Comparison of ENCODE assay signal across 1 cellular context in the genomic region with DNA sequence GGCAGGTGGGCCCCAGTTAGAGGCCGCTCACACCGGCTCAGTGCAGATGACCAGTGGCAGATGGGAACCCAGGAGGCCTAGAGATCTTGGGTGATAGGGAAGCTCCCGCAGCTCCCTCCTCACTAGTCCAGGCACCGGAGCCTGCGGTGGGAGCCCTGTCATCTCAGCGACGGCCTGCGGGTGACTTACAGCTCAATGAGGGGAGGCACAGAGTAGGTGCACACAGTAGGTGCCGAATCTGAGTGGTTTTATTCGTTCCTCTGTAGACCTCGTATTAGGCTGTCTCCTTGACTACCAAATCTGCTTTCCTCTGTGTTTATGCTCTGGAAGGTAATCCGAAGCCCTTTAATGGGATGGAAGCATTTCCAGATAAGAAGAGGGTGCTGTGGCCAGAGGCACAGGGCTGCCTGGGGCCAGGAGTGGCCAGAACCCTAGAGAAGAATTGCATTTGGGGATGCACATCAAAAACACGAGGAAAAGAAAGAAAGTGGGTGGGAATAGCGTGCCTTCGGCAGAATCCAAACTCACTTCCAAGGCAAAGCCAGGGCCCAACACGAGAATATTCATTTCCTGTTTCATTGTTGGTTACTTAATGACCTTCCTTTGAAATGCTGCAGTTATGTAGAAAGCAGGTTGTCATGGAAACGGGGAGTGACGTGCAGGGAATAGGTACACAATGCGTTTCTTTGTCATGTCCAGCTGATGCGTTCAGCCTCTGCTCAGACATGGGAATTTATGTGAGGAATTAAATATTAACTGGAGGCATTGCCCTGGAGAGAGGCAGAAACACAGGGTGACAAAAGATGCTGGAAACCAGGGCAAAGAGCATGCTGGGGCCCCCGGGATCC.
A peak's percentile ranks its signal among the peaks of the same experiment; 100 is the strongest.
TF ChIP-seq lines count a peak whose summit lies in the region.

No MANE protein-coding gene starts in this region.

TF ChIP-seq in HepG2, 621 proteins besides CTCF, POLR2A, EP300 and RAD21 (continued from another document and continues in another):
- TF ChIP-seq ESRRA (CRISPR knock-in tag; IDR thresholded peaks at IDR 0.05; ENCODE audit: low read depth) (no peak), ZNF430 (CRISPR knock-in tag; IDR thresholded peaks at IDR 0.05) (peak; percentile 70; the same call in 1 of the 2 replicates), PPARG (CRISPR knock-in tag; conservative IDR thresholded peaks at IDR 0.05) (peak; percentile 99), MEIS2 (CRISPR knock-in tag; IDR thresholded peaks at IDR 0.05) (no peak), ZNF644 (CRISPR knock-in tag; IDR thresholded peaks at IDR 0.05; ENCODE audit: low read depth) (peak; percentile 73; the same call in 1 of the 2 replicates), NFKBIZ (CRISPR knock-in tag; IDR thresholded peaks at IDR 0.05) (peak; percentile 82), IKZF4 (CRISPR knock-in tag; IDR thresholded peaks at IDR 0.05; ENCODE audit: borderline replicate concordance, low read depth, not compliant biosample characterization) (no peak), ZNF878 (CRISPR knock-in tag; IDR thresholded peaks at IDR 0.05) (0 out of 2 replicates have a peak, but pooled peaks have one; percentile 49), CHD4 (IDR thresholded peaks at IDR 0.05; ENCODE audit: borderline replicate concordance, low read length) (peak; percentile 91), ZNF496 (CRISPR knock-in tag; IDR thresholded peaks at IDR 0.05; ENCODE audit: insufficient replicate concordance) (no peak), HMG20B (CRISPR knock-in tag; conservative IDR thresholded peaks at IDR 0.05) (peak; percentile 24; the same call in 1 of the 2 replicates), ZNF761 (CRISPR knock-in tag; conservative IDR thresholded peaks at IDR 0.05) (peak; percentile 32; the same call in 1 of the 2 replicates), GFI1 (CRISPR knock-in tag; IDR thresholded peaks at IDR 0.05; ENCODE audit: borderline replicate concordance) (peak; percentile 50; the same call in 1 of the 2 replicates), NR2F1 (CRISPR knock-in tag; IDR thresholded peaks at IDR 0.05) (0 out of 4 replicates have a peak, but pooled peaks of 1 of the 2 experiments have one; percentile 10), HNRNPUL1 (IDR thresholded peaks at IDR 0.05; ENCODE audit: low read depth, low read length) (no peak), NKX3-1 (CRISPR knock-in tag; IDR thresholded peaks at IDR 0.05) (peak; percentile 85; the same call in 1 of the 2 replicates), U2AF2 (IDR thresholded peaks at IDR 0.05; ENCODE audit: low read depth, low read length) (peak; percentile 79; the same call in 1 of the 2 replicates), ZNF782 (CRISPR knock-in tag; IDR thresholded peaks at IDR 0.05; ENCODE audit: borderline replicate concordance) (no peak; the same call in 1 of the 2 replicates), MAFG (CRISPR knock-in tag; IDR thresholded peaks at IDR 0.05) (no peak), ZNF121 (CRISPR knock-in tag; IDR thresholded peaks at IDR 0.05) (no peak), ZNF773 (CRISPR knock-in tag; IDR thresholded peaks at IDR 0.05; ENCODE audit: borderline replicate concordance) (no peak), ZSCAN21 (CRISPR knock-in tag; IDR thresholded peaks at IDR 0.05; ENCODE audit: borderline replicate concordance) (no peak), CHD2 (IDR thresholded peaks at IDR 0.05; ENCODE audit: low read depth, low read length) (0 out of 2 replicates have a peak, but pooled peaks have one; percentile 33), ZNF567 (CRISPR knock-in tag; IDR thresholded peaks at IDR 0.05; ENCODE audit: borderline replicate concordance) (0 out of 2 replicates have a peak, but pooled peaks have one; percentile 72), RARA (CRISPR knock-in tag; IDR thresholded peaks at IDR 0.05) (peak; percentile 81), HDAC2 (CRISPR knock-in tag; IDR thresholded peaks at IDR 0.05) (peak; percentile 87), ZNF446 (CRISPR knock-in tag; IDR thresholded peaks at IDR 0.05) (no peak), AGO1 (IDR thresholded peaks at IDR 0.05; ENCODE audit: low read depth, low read length, poor library complexity, severe bottlenecking) (no peak), ZSCAN9 (CRISPR knock-in tag; IDR thresholded peaks at IDR 0.05; ENCODE audit: borderline replicate concordance) (no peak; the same call in none of the 2 replicates), SRSF1 (optimal IDR thresholded peaks at IDR 0.05; ENCODE audit: low read depth, low read length) (no peak)
- TF ChIP-seq, protein P1, sequence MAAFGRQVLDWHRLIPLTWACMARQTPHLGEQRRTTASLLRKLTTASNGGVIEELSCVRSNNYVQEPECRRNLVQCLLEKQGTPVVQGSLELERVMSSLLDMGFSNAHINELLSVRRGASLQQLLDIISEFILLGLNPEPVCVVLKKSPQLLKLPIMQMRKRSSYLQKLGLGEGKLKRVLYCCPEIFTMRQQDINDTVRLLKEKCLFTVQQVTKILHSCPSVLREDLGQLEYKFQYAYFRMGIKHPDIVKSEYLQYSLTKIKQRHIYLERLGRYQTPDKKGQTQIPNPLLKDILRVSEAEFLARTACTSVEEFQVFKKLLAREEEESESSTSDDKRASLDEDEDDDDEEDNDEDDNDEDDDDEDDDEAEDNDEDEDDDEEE (CRISPR knock-in tag; IDR thresholded peaks at IDR 0.05), result peak; percentile 44; the same call in 1 of the 2 replicates
- TF ChIP-seq, protein P2, sequence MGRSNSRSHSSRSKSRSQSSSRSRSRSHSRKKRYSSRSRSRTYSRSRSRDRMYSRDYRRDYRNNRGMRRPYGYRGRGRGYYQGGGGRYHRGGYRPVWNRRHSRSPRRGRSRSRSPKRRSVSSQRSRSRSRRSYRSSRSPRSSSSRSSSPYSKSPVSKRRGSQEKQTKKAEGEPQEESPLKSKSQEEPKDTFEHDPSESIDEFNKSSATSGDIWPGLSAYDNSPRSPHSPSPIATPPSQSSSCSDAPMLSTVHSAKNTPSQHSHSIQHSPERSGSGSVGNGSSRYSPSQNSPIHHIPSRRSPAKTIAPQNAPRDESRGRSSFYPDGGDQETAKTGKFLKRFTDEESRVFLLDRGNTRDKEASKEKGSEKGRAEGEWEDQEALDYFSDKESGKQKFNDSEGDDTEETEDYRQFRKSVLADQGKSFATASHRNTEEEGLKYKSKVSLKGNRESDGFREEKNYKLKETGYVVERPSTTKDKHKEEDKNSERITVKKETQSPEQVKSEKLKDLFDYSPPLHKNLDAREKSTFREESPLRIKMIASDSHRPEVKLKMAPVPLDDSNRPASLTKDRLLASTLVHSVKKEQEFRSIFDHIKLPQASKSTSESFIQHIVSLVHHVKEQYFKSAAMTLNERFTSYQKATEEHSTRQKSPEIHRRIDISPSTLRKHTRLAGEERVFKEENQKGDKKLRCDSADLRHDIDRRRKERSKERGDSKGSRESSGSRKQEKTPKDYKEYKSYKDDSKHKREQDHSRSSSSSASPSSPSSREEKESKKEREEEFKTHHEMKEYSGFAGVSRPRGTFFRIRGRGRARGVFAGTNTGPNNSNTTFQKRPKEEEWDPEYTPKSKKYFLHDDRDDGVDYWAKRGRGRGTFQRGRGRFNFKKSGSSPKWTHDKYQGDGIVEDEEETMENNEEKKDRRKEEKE (IDR thresholded peaks at IDR 0.05), result no peak
- TF ChIP-seq, protein P3, sequence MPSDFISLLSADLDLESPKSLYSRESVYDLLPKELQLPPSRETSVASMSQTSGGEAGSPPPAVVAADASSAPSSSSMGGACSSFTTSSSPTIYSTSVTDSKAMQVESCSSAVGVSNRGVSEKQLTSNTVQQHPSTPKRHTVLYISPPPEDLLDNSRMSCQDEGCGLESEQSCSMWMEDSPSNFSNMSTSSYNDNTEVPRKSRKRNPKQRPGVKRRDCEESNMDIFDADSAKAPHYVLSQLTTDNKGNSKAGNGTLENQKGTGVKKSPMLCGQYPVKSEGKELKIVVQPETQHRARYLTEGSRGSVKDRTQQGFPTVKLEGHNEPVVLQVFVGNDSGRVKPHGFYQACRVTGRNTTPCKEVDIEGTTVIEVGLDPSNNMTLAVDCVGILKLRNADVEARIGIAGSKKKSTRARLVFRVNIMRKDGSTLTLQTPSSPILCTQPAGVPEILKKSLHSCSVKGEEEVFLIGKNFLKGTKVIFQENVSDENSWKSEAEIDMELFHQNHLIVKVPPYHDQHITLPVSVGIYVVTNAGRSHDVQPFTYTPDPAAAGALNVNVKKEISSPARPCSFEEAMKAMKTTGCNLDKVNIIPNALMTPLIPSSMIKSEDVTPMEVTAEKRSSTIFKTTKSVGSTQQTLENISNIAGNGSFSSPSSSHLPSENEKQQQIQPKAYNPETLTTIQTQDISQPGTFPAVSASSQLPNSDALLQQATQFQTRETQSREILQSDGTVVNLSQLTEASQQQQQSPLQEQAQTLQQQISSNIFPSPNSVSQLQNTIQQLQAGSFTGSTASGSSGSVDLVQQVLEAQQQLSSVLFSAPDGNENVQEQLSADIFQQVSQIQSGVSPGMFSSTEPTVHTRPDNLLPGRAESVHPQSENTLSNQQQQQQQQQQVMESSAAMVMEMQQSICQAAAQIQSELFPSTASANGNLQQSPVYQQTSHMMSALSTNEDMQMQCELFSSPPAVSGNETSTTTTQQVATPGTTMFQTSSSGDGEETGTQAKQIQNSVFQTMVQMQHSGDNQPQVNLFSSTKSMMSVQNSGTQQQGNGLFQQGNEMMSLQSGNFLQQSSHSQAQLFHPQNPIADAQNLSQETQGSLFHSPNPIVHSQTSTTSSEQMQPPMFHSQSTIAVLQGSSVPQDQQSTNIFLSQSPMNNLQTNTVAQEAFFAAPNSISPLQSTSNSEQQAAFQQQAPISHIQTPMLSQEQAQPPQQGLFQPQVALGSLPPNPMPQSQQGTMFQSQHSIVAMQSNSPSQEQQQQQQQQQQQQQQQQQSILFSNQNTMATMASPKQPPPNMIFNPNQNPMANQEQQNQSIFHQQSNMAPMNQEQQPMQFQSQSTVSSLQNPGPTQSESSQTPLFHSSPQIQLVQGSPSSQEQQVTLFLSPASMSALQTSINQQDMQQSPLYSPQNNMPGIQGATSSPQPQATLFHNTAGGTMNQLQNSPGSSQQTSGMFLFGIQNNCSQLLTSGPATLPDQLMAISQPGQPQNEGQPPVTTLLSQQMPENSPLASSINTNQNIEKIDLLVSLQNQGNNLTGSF (CRISPR knock-in tag; IDR thresholded peaks at IDR 0.05), result 0 out of 2 replicates have a peak, but pooled peaks have one; percentile 58
- TF ChIP-seq, protein P4, sequence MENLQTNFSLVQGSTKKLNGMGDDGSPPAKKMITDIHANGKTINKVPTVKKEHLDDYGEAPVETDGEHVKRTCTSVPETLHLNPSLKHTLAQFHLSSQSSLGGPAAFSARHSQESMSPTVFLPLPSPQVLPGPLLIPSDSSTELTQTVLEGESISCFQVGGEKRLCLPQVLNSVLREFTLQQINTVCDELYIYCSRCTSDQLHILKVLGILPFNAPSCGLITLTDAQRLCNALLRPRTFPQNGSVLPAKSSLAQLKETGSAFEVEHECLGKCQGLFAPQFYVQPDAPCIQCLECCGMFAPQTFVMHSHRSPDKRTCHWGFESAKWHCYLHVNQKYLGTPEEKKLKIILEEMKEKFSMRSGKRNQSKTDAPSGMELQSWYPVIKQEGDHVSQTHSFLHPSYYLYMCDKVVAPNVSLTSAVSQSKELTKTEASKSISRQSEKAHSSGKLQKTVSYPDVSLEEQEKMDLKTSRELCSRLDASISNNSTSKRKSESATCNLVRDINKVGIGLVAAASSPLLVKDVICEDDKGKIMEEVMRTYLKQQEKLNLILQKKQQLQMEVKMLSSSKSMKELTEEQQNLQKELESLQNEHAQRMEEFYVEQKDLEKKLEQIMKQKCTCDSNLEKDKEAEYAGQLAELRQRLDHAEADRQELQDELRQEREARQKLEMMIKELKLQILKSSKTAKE (CRISPR knock-in tag; IDR thresholded peaks at IDR 0.05; ENCODE audit: borderline replicate concordance), result no peak
- TF ChIP-seq, protein P5, sequence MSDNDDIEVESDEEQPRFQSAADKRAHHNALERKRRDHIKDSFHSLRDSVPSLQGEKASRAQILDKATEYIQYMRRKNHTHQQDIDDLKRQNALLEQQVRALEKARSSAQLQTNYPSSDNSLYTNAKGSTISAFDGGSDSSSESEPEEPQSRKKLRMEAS (IDR thresholded peaks at IDR 0.05), result peak; percentile 95
- TF ChIP-seq, protein P6, sequence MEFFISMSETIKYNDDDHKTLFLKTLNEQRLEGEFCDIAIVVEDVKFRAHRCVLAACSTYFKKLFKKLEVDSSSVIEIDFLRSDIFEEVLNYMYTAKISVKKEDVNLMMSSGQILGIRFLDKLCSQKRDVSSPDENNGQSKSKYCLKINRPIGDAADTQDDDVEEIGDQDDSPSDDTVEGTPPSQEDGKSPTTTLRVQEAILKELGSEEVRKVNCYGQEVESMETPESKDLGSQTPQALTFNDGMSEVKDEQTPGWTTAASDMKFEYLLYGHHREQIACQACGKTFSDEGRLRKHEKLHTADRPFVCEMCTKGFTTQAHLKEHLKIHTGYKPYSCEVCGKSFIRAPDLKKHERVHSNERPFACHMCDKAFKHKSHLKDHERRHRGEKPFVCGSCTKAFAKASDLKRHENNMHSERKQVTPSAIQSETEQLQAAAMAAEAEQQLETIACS (CRISPR knock-in tag; IDR thresholded peaks at IDR 0.05), result no peak
- TF ChIP-seq, protein P7, sequence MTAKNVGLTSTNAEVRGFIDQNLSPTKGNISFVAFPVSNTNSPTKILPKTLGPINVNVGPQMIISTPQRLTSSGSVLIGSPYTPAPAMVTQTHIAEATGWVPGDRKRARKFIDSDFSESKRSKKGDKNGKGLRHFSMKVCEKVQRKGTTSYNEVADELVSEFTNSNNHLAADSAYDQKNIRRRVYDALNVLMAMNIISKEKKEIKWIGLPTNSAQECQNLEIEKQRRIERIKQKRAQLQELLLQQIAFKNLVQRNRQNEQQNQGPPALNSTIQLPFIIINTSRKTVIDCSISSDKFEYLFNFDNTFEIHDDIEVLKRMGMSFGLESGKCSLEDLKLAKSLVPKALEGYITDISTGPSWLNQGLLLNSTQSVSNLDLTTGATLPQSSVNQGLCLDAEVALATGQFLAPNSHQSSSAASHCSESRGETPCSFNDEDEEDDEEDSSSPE (CRISPR knock-in tag; IDR thresholded peaks at IDR 0.05), result peak; percentile 40; the same call in 1 of the 2 replicates
- TF ChIP-seq, protein P8, sequence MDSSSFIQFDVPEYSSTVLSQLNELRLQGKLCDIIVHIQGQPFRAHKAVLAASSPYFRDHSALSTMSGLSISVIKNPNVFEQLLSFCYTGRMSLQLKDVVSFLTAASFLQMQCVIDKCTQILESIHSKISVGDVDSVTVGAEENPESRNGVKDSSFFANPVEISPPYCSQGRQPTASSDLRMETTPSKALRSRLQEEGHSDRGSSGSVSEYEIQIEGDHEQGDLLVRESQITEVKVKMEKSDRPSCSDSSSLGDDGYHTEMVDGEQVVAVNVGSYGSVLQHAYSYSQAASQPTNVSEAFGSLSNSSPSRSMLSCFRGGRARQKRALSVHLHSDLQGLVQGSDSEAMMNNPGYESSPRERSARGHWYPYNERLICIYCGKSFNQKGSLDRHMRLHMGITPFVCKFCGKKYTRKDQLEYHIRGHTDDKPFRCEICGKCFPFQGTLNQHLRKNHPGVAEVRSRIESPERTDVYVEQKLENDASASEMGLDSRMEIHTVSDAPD (CRISPR knock-in tag; IDR thresholded peaks at IDR 0.05), result peak; percentile 68; the same call in 1 of the 2 replicates
- TF ChIP-seq, protein P9, sequence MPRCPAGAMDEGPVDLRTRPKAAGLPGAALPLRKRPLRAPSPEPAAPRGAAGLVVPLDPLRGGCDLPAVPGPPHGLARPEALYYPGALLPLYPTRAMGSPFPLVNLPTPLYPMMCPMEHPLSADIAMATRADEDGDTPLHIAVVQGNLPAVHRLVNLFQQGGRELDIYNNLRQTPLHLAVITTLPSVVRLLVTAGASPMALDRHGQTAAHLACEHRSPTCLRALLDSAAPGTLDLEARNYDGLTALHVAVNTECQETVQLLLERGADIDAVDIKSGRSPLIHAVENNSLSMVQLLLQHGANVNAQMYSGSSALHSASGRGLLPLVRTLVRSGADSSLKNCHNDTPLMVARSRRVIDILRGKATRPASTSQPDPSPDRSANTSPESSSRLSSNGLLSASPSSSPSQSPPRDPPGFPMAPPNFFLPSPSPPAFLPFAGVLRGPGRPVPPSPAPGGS (CRISPR knock-in tag; IDR thresholded peaks at IDR 0.05), result peak; percentile 49; the same call in 1 of the 2 replicates
- TF ChIP-seq, protein P10, sequence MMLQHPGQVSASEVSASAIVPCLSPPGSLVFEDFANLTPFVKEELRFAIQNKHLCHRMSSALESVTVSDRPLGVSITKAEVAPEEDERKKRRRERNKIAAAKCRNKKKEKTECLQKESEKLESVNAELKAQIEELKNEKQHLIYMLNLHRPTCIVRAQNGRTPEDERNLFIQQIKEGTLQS (CRISPR knock-in tag; IDR thresholded peaks at IDR 0.05), result peak; percentile 26; the same call in 1 of the 2 replicates
